1 cellular context compared by ENCODE assay signal in the genomic region with DNA sequence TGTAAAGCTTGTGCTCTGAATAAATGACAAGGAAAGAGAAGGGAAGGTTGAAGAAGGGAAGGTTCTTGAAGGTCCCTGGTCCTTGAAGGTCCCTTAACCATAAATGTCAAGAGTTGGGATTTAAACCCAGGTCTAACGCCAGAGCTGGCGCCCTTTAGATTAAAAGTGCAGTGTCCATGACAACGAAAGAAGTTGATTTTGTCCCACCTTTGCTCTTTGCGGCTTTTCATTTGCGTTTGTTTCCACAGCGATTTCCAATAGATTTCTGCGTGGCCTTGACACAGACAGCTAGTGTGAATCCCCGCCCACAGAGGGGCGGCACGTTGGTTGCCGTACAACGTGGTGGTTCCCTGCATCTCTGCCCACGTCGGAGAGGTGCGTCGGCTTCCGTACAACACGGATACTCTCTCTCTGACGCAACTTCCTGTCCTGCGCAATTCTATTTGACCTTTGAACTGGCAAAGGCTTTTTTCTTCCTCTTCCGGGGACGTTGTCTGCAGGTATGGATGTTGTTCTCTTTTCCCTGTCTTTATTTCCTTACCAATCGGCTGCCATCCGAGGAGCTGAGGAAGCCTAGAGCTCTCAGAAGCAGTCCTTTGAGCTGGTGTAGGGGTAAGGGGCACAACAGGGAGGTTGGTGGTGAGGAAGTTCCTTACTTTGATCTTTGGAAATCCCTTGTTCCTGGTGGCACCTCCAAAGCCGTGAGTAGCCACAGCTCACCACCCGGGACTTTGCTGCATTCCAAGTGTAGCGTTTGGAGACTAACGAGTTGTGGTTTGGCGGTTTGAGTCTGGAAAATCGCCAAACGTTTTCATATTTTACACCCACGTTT.
TF ChIP-seq lines count a peak whose summit lies in the region.

A gene (plus strand): TSS at position 476 of the 832 bp plus-strand sequence. CDS start 1,384 bp downstream, outside the sequence.

TF ChIP-seq in HepG2, 621 proteins besides CTCF, POLR2A, EP300 and RAD21 (continued from another document and continues in another):
- TF ChIP-seq, protein P1, sequence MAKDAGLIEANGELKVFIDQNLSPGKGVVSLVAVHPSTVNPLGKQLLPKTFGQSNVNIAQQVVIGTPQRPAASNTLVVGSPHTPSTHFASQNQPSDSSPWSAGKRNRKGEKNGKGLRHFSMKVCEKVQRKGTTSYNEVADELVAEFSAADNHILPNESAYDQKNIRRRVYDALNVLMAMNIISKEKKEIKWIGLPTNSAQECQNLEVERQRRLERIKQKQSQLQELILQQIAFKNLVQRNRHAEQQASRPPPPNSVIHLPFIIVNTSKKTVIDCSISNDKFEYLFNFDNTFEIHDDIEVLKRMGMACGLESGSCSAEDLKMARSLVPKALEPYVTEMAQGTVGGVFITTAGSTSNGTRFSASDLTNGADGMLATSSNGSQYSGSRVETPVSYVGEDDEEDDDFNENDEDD (CRISPR knock-in tag; IDR thresholded peaks at IDR 0.05; ENCODE audit: borderline replicate concordance), result no peak
- 0 out of 2 replicates have a peak, but pooled peaks have one; percentile 59 for TF ChIP-seq ZNF441 (CRISPR knock-in tag; IDR thresholded peaks at IDR 0.05; ENCODE audit: borderline replicate concordance)
- TF ChIP-seq YEATS2 (CRISPR knock-in tag; IDR thresholded peaks at IDR 0.05; ENCODE audit: borderline replicate concordance), result peak; percentile 100
- TF ChIP-seq ATF1 (CRISPR knock-in tag; IDR thresholded peaks at IDR 0.05), result peak; percentile 95
- TF ChIP-seq ZNF24 (IDR thresholded peaks at IDR 0.05), result peak; percentile 63
- TF ChIP-seq, protein P2, sequence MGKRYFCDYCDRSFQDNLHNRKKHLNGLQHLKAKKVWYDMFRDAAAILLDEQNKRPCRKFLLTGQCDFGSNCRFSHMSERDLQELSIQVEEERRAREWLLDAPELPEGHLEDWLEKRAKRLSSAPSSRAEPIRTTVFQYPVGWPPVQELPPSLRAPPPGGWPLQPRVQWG (CRISPR knock-in tag; IDR thresholded peaks at IDR 0.05; ENCODE audit: borderline replicate concordance, low read depth), result no peak
- TF ChIP-seq ZNF781 (CRISPR knock-in tag; IDR thresholded peaks at IDR 0.05; ENCODE audit: borderline replicate concordance, not compliant biosample characterization), result no peak
- TF ChIP-seq, protein P3, sequence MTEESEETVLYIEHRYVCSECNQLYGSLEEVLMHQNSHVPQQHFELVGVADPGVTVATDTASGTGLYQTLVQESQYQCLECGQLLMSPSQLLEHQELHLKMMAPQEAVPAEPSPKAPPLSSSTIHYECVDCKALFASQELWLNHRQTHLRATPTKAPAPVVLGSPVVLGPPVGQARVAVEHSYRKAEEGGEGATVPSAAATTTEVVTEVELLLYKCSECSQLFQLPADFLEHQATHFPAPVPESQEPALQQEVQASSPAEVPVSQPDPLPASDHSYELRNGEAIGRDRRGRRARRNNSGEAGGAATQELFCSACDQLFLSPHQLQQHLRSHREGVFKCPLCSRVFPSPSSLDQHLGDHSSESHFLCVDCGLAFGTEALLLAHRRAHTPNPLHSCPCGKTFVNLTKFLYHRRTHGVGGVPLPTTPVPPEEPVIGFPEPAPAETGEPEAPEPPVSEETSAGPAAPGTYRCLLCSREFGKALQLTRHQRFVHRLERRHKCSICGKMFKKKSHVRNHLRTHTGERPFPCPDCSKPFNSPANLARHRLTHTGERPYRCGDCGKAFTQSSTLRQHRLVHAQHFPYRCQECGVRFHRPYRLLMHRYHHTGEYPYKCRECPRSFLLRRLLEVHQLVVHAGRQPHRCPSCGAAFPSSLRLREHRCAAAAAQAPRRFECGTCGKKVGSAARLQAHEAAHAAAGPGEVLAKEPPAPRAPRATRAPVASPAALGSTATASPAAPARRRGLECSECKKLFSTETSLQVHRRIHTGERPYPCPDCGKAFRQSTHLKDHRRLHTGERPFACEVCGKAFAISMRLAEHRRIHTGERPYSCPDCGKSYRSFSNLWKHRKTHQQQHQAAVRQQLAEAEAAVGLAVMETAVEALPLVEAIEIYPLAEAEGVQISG (CRISPR knock-in tag; IDR thresholded peaks at IDR 0.05), result peak; percentile 91
- no peak for TF ChIP-seq ZBTB42 (CRISPR knock-in tag; IDR thresholded peaks at IDR 0.05)
- TF ChIP-seq, protein P4, sequence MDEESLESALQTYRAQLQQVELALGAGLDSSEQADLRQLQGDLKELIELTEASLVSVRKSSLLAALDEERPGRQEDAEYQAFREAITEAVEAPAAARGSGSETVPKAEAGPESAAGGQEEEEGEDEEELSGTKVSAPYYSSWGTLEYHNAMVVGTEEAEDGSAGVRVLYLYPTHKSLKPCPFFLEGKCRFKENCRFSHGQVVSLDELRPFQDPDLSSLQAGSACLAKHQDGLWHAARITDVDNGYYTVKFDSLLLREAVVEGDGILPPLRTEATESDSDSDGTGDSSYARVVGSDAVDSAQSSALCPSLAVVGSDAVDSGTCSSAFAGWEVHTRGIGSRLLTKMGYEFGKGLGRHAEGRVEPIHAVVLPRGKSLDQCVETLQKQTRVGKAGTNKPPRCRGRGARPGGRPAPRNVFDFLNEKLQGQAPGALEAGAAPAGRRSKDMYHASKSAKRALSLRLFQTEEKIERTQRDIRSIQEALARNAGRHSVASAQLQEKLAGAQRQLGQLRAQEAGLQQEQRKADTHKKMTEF (CRISPR knock-in tag; IDR thresholded peaks at IDR 0.05), result peak; percentile 86
- TF ChIP-seq SP5 (CRISPR knock-in tag; IDR thresholded peaks at IDR 0.05; ENCODE audit: borderline replicate concordance, low read depth), result peak; percentile 65; the same call in 1 of the 2 replicates
- no peak for TF ChIP-seq RBM39 (IDR thresholded peaks at IDR 0.05; ENCODE audit: low read depth, low read length, poor library complexity, severe bottlenecking)
- 0 out of 2 replicates have a peak, but pooled peaks have one; percentile 73 for TF ChIP-seq TP53 (CRISPR knock-in tag; conservative IDR thresholded peaks at IDR 0.05)
- TF ChIP-seq MAFG (CRISPR knock-in tag; IDR thresholded peaks at IDR 0.05), result no peak
- TF ChIP-seq ZNF333 (CRISPR knock-in tag; IDR thresholded peaks at IDR 0.05; ENCODE audit: borderline replicate concordance), result no peak
- no peak for TF ChIP-seq ZNF431 (CRISPR knock-in tag; IDR thresholded peaks at IDR 0.05; ENCODE audit: borderline replicate concordance, low read depth)
- TF ChIP-seq PAWR (CRISPR knock-in tag; IDR thresholded peaks at IDR 0.05; ENCODE audit: borderline replicate concordance), result no peak
- TF ChIP-seq, protein P5, sequence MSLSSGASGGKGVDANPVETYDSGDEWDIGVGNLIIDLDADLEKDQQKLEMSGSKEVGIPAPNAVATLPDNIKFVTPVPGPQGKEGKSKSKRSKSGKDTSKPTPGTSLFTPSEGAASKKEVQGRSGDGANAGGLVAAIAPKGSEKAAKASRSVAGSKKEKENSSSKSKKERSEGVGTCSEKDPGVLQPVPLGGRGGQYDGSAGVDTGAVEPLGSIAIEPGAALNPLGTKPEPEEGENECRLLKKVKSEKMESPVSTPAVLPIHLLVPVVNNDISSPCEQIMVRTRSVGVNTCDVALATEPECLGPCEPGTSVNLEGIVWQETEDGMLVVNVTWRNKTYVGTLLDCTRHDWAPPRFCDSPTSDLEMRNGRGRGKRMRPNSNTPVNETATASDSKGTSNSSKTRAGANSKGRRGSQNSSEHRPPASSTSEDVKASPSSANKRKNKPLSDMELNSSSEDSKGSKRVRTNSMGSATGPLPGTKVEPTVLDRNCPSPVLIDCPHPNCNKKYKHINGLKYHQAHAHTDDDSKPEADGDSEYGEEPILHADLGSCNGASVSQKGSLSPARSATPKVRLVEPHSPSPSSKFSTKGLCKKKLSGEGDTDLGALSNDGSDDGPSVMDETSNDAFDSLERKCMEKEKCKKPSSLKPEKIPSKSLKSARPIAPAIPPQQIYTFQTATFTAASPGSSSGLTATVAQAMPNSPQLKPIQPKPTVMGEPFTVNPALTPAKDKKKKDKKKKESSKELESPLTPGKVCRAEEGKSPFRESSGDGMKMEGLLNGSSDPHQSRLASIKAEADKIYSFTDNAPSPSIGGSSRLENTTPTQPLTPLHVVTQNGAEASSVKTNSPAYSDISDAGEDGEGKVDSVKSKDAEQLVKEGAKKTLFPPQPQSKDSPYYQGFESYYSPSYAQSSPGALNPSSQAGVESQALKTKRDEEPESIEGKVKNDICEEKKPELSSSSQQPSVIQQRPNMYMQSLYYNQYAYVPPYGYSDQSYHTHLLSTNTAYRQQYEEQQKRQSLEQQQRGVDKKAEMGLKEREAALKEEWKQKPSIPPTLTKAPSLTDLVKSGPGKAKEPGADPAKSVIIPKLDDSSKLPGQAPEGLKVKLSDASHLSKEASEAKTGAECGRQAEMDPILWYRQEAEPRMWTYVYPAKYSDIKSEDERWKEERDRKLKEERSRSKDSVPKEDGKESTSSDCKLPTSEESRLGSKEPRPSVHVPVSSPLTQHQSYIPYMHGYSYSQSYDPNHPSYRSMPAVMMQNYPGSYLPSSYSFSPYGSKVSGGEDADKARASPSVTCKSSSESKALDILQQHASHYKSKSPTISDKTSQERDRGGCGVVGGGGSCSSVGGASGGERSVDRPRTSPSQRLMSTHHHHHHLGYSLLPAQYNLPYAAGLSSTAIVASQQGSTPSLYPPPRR (CRISPR knock-in tag; IDR thresholded peaks at IDR 0.05; ENCODE audit: borderline replicate concordance), result peak; percentile 29; the same call in 1 of the 2 replicates
- TF ChIP-seq, protein P6, sequence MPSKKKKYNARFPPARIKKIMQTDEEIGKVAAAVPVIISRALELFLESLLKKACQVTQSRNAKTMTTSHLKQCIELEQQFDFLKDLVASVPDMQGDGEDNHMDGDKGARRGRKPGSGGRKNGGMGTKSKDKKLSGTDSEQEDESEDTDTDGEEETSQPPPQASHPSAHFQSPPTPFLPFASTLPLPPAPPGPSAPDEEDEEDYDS (CRISPR knock-in tag; IDR thresholded peaks at IDR 0.05), result peak; percentile 89
- 0 out of 2 replicates have a peak, but pooled peaks have one; percentile 73 for TF ChIP-seq ZNF234 (CRISPR knock-in tag; conservative IDR thresholded peaks at IDR 0.05)
- TF ChIP-seq RARA (CRISPR knock-in tag; IDR thresholded peaks at IDR 0.05), result 0 out of 2 replicates have a peak, but pooled peaks have one; percentile 24
- peak; percentile 72; the same call in 1 of the 2 replicates for TF ChIP-seq ZMAT3 (CRISPR knock-in tag; conservative IDR thresholded peaks at IDR 0.05)
- TF ChIP-seq REPIN1 (CRISPR knock-in tag; IDR thresholded peaks at IDR 0.05; ENCODE audit: borderline replicate concordance, low read depth), result peak; percentile 79
- peak; percentile 75; the same call in 1 of the 2 replicates for TF ChIP-seq MIXL1 (CRISPR knock-in tag; IDR thresholded peaks at IDR 0.05)
- TF ChIP-seq ZNF614 (CRISPR knock-in tag; IDR thresholded peaks at IDR 0.05; ENCODE audit: borderline replicate concordance), result peak; percentile 75; the same call in 1 of the 2 replicates
- 0 out of 2 replicates have a peak, but pooled peaks have one; percentile 6 for TF ChIP-seq ZMYM2 (CRISPR knock-in tag; IDR thresholded peaks at IDR 0.05)
- TF ChIP-seq, protein P7, sequence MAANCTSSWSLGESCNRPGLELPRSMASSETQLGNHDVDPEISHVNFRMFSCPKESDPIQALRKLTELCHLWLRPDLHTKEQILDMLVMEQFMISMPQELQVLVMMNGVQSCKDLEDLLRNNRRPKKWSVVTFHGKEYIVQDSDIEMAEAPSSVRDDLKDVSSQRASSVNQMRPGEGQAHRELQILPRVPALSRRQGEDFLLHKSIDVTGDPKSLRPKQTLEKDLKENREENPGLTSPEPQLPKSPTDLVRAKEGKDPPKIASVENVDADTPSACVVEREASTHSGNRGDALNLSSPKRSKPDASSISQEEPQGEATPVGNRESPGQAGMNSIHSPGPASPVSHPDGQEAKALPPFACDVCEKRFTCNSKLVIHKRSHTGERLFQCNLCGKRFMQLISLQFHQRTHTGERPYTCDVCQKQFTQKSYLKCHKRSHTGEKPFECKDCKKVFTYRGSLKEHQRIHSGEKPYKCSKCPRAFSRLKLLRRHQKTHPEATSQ (CRISPR knock-in tag; IDR thresholded peaks at IDR 0.05; ENCODE audit: borderline replicate concordance), result peak; percentile 72; the same call in 1 of the 2 replicates
- TF ChIP-seq SRY (CRISPR knock-in tag; IDR thresholded peaks at IDR 0.05), result peak; percentile 72; the same call in 1 of the 2 replicates
- TF ChIP-seq, protein P8, sequence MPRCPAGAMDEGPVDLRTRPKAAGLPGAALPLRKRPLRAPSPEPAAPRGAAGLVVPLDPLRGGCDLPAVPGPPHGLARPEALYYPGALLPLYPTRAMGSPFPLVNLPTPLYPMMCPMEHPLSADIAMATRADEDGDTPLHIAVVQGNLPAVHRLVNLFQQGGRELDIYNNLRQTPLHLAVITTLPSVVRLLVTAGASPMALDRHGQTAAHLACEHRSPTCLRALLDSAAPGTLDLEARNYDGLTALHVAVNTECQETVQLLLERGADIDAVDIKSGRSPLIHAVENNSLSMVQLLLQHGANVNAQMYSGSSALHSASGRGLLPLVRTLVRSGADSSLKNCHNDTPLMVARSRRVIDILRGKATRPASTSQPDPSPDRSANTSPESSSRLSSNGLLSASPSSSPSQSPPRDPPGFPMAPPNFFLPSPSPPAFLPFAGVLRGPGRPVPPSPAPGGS (CRISPR knock-in tag; IDR thresholded peaks at IDR 0.05), result 0 out of 2 replicates have a peak, but pooled peaks have one; percentile 44
- TF ChIP-seq, protein P9, sequence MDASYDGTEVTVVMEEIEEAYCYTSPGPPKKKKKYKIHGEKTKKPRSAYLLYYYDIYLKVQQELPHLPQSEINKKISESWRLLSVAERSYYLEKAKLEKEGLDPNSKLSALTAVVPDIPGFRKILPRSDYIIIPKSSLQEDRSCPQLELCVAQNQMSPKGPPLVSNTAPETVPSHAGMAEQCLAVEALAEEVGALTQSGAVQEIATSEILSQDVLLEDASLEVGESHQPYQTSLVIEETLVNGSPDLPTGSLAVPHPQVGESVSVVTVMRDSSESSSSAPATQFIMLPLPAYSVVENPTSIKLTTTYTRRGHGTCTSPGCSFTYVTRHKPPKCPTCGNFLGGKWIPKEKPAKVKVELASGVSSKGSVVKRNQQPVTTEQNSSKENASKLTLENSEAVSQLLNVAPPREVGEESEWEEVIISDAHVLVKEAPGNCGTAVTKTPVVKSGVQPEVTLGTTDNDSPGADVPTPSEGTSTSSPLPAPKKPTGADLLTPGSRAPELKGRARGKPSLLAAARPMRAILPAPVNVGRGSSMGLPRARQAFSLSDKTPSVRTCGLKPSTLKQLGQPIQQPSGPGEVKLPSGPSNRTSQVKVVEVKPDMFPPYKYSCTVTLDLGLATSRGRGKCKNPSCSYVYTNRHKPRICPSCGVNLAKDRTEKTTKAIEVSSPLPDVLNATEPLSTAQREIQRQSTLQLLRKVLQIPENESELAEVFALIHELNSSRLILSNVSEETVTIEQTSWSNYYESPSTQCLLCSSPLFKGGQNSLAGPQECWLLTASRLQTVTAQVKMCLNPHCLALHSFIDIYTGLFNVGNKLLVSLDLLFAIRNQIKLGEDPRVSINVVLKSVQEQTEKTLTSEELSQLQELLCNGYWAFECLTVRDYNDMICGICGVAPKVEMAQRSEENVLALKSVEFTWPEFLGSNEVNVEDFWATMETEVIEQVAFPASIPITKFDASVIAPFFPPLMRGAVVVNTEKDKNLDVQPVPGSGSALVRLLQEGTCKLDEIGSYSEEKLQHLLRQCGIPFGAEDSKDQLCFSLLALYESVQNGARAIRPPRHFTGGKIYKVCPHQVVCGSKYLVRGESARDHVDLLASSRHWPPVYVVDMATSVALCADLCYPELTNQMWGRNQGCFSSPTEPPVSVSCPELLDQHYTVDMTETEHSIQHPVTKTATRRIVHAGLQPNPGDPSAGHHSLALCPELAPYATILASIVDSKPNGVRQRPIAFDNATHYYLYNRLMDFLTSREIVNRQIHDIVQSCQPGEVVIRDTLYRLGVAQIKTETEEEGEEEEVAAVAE (CRISPR knock-in tag; IDR thresholded peaks at IDR 0.05; ENCODE audit: borderline replicate concordance), result peak; percentile 96
- peak; percentile 33 to 86; a peak in 2 of 4 replicates for TF ChIP-seq NR2F1 (CRISPR knock-in tag; IDR thresholded peaks at IDR 0.05)
- TF ChIP-seq MED1 (CRISPR knock-in tag; IDR thresholded peaks at IDR 0.05), result peak; percentile 50
- TF ChIP-seq ZNF543 (CRISPR knock-in tag; IDR thresholded peaks at IDR 0.05), result no peak
- TF ChIP-seq ZNF296 (CRISPR knock-in tag; conservative IDR thresholded peaks at IDR 0.05), result no peak
- no peak for TF ChIP-seq HNRNPH1 (optimal IDR thresholded peaks at IDR 0.05; ENCODE audit: low read depth, low read length)
